Comparison of ENCODE assay signal across 8 cellular contexts in genomic region chr10:22321156-22321711, GRCh38. TPM values are rescaled to one million over a fixed set of nuclear protein-coding genes. Genes with fewer than 3 reads are reported as not detected.
DNase-seq lines count a peak whose midpoint lies in the region; TF ChIP-seq lines count a peak whose summit lies in the region.

No MANE protein-coding gene starts in this region.

- peaks cover 6% of the 10 kb centered on the region for H3K27me3 Mint-ChIP-seq in chondrocyte (ENCODE audit: low read depth)

- H3K36me3 ChIP-seq in kidney epithelial cell (ENCODE audit: control insufficient read depth, insufficient read depth, low read length), result no peaks in the 10 kb centered on the region

- peak overlapping the region; percentile 87 for H3K27ac ChIP-seq in 22Rv1

- peaks cover 15% of the 10 kb centered on the region for H3K27me3 ChIP-seq in kidney epithelial cell (ENCODE audit: control insufficient read depth, insufficient read depth, low read length)

- no peaks in the 10 kb centered on the region for H3K9me3 Mint-ChIP-seq in chondrocyte (ENCODE audit: low read depth)

- peak overlapping the region; percentile 74 for H3K4me3 Mint-ChIP-seq in chondrocyte (ENCODE audit: unreplicated experiment)

- peak overlapping the region; percentile 86 for H3K27ac Mint-ChIP-seq in chondrocyte (ENCODE audit: unreplicated experiment)

- no peak for TF ChIP-seq CTCF in 22Rv1 (IDR thresholded peaks at IDR 0.05)
- TF ChIP-seq CTCF in chondrocyte (IDR thresholded peaks at IDR 0.05), result no peak
- TF ChIP-seq CTCF in kidney epithelial cell (IDR thresholded peaks at IDR 0.05; ENCODE audit: insufficient read depth, low read length, poor library complexity, severe bottlenecking), result no peak

- peaks cover 67% of the 10 kb centered on the region for H3K4me1 Mint-ChIP-seq in chondrocyte (ENCODE audit: low read depth)

- no peaks in the 10 kb centered on the region for H3K36me3 Mint-ChIP-seq in chondrocyte (ENCODE audit: low read depth)

- H3K4me3 ChIP-seq in kidney epithelial cell (ENCODE audit: low read depth, low read length), result peak overlapping the region; percentile 74

- DNase-seq in LHCN-M2 (ENCODE audit: low read depth) (peak; percentile 65), chondrocyte (ENCODE audit: low spot score) (no peak), kidney epithelial cell (ENCODE audit: low read depth) (no peak), NCI-H2107 (lab: John Stamatoyannopoulos, UW) (no peak)
- DNase-seq in activated CD4-positive, CD25-positive, alpha-beta regulatory T cell (lab: John Stamatoyannopoulos, UW), result peak; percentile 41 to 61 (median 50)
- peak; percentile 66 to 72 for DNase-seq in stimulated activated CD4-positive, alpha-beta T cell treated with anti-CD3 and anti-CD28 coated beads, Interleukin-2, amount 100 ng/mL, for 24 hours

- TF ChIP-seq POLR2A in GM10847 (IDR thresholded peaks at IDR 0.05; ENCODE audit: extremely low read depth, insufficient read length), result peak; percentile 33

RNA-seq across cellular contexts. Expression of gene BMI1, which starts 0.3 kb away (rescaled TPM):
- 53.9 and 79.9 TPM in 2 replicates for total RNA-seq in LHCN-M2 (2014; rRNA removed)
- 23.4 TPM for polyA plus RNA-seq in LHCN-M2 (2012)
- 53.2 to 62.3 TPM (median 55.9 TPM) in 3 replicates for total RNA-seq in chondrocyte
- 54.6 and 60.5 TPM in 2 replicates for total RNA-seq in kidney epithelial cell

RNA-seq across cellular contexts. Expression of gene COMMD3, which starts 5.0 kb away (rescaled TPM):
- 37.5 and 56.6 TPM in 2 replicates for total RNA-seq in LHCN-M2 (2014; rRNA removed)
- polyA plus RNA-seq in LHCN-M2 (2012), result 59.2 TPM
- 51.4 to 68.9 TPM (median 55.8 TPM) in 3 replicates for total RNA-seq in chondrocyte
- total RNA-seq in kidney epithelial cell, result 48.1 and 92.4 TPM in 2 replicates

RNA-seq across cellular contexts. Expression of gene SPAG6, which starts 24.1 kb away (rescaled TPM):
- total RNA-seq in LHCN-M2 (2014; rRNA removed) (not detected in 2 replicates), chondrocyte (not detected in 3 replicates), kidney epithelial cell (0.79 and 1.2 TPM in 2 replicates)
- not detected for polyA plus RNA-seq in LHCN-M2 (2012)

Comparison
In these comparisons a context has a peak if more than half of its experiments do, and no peak if none do; other contexts are left out.
1. DNase-seq: peak in LHCN-M2 (single experiment), activated CD4-positive, CD25-positive, alpha-beta regulatory T cell (4 of 4) and stimulated activated CD4-positive, alpha-beta T cell treated with anti-CD3 and anti-CD28 coated beads, Interleukin-2, amount 100 ng/mL, for 24 hours (2 of 2); none in chondrocyte (single experiment), kidney epithelial cell (single experiment) and NCI-H2107 (single experiment).